ENCODE assay signal across 1 cellular context in the genomic region with DNA sequence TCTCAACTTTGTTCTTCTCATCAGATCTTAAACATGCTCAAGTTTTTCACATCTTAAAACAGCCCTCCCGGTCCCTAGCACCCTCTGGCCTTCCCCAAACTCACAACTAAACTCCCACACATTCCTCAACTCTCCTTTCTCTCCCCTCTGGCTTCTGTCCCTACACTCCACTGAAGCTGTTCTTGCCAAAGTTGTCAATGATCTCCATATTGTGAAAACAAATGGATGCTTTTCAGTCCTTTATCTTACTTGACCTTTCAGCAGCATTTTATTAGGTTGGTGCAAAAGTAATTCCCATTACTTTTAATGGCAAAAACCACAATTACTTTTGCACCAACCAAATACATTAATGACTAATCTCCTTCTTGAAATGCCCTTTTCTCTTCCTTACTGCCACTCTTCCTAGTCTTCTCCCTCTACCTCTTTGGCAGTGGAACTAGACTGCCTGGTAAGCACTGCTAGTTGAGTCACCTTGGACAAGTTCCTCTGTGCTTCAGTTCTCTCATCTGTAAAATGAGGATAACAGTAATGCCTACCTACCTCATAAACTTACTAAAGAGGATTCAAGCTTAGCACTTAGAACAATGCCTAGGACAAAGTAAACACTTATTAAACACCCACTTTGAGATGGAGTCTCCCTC.
TF ChIP-seq lines count a peak whose summit lies in the region.

No MANE protein-coding gene starts in this region.

TF ChIP-seq in HEK293, 187 proteins besides CTCF, POLR2A, EP300 and RAD21 (continued from another document):
- TF ChIP-seq AEBP2 (tag by site-specific recombination; IDR thresholded peaks at IDR 0.05; ENCODE audit: borderline replicate concordance) (no peak), KLF10 (tag by site-specific recombination; IDR thresholded peaks at IDR 0.05) (no peak), ZEB2 (tag by site-specific recombination; IDR thresholded peaks at IDR 0.05) (no peak), ZNF707 (tag by site-specific recombination; IDR thresholded peaks at IDR 0.05) (no peak)
- TF ChIP-seq, protein P1, sequence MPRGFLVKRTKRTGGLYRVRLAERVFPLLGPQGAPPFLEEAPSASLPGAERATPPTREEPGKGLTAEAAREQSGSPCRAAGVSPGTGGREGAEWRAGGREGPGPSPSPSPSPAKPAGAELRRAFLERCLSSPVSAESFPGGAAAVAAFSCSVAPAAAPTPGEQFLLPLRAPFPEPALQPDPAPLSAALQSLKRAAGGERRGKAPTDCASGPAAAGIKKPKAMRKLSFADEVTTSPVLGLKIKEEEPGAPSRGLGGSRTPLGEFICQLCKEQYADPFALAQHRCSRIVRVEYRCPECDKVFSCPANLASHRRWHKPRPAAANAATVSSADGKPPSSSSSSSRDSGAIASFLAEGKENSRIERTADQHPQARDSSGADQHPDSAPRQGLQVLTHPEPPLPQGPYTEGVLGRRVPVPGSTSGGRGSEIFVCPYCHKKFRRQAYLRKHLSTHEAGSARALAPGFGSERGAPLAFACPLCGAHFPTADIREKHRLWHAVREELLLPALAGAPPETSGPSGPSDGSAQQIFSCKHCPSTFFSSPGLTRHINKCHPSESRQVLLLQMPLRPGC (tag by site-specific recombination; IDR thresholded peaks at IDR 0.05): no peak
TF ChIP-seq in HEK293: peak in this region for 7.
